24 cellular contexts compared by ENCODE assay signal in the genomic region with DNA sequence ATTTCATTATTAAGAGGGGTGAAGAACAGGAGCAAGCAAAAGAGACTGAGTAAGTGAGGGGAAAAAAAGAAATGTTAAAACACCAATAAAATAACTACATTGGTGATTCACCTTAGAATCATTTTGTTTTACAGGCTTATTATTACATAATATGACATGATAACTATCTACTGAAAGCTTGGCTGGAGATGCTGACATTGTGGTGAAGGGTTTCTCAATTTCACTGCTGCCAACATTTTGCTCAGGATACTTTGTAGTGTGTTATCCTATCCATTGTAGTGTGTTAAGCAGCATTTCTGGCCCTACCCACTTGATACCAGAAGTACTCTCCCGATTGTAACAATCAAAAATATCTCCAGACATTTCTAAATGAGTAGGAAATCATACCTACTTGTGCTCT.
DNase-seq lines count a peak whose midpoint lies in the region; ATAC-seq and TF ChIP-seq lines count a peak whose summit lies in the region.
"Had no signal": no experiment of that assay in that cellular context is flagged by ENCODE, and none has a peak within 500 bp of the region (broad histone marks: within the 10 kb centered on the region; RNA-seq: fewer than 3 reads in every experiment).

No MANE protein-coding gene starts in this region.

- no peaks in the 10 kb centered on the region for H3K36me3 Mint-ChIP-seq in activated CD4-positive, alpha-beta T cell treated with anti-CD3 and anti-CD28 coated beads, Interleukin-2, amount 10 ng/mL, durations not matched to agents 24 days and 14 days (ENCODE audit: low read depth)
- H3K36me3 Mint-ChIP-seq: stimulated activated memory B cell treated with anti-CD40 and anti-IgM and Interleukin-4, amounts not matched to agents 10 μg/mL and 1 μg/mL and 100 μg/mL, for 72 hours had no signal

- no peaks in the 10 kb centered on the region for H3K79me2 ChIP-seq in GM23248 (ENCODE audit: insufficient read depth)
- H3K79me2 ChIP-seq: hepatocyte had no signal

- H3K36me3 ChIP-seq in GM23248 (ENCODE audit: low read depth), result no peaks in the 10 kb centered on the region
- H3K36me3 ChIP-seq: BLaER1 treated with 17β-estradiol and CSF1 and Interleukin-3, amounts not matched to agents 10 nM and 100 nM; gastroesophageal sphincter; right lobe of liver; upper lobe of left lung had no signal

- DNase-seq in GM23248, result peak; percentile 31
- DNase-seq in OCI-M1 (lab: John Stamatoyannopoulos, UW), result peak; percentile 32
- DNase-seq in cardiac fibroblast (ENCODE audit: low read depth in 2 of 2), result peak; percentile 25 to 42
- peak; percentile 40 to 61 for DNase-seq in foreskin keratinocyte
- DNase-seq in NCI-H1105 treated with DMSO at 0.1 percent for 48 hours (lab: John Stamatoyannopoulos, UW), result no peak
- DNase-seq in NCI-H128 (lab: John Stamatoyannopoulos, UW; ENCODE audit: unreplicated experiment), result no peak
- DNase-seq in activated CD4-positive, alpha-beta T cell treated with anti-CD3 and anti-CD28 coated beads, Interleukin-2, amount 10 ng/mL, durations not matched to agents 24 days and 14 days, result no peak
- DNase-seq: ACHN; activated CD4-positive, alpha-beta T cell treated with anti-CD3 and anti-CD28 coated beads for 4 hours; activated gamma-delta T cell; activated T-cell treated with anti-CD3 and anti-CD28 coated beads, Interleukin-2, amount 50 U/mL, for 1 hour; H9; KG1; NCI-H187; posterior cingulate gyrus; right lobe of liver; stimulated activated CD4-positive, alpha-beta T cell treated with anti-CD3 and anti-CD28 coated beads, Interleukin-4, amount 100 ng/mL, for 4 hours; upper lobe of left lung had no signal

- H3K4me2 ChIP-seq in GM23248 (ENCODE audit: unreplicated experiment), result no peak overlapping the region
- H3K4me2 ChIP-seq: BLaER1 treated with 17β-estradiol and CSF1 and Interleukin-3, amounts not matched to agents 10 nM and 100 nM; hepatocyte had no signal

- no peaks in the 10 kb centered on the region for H3F3A ChIP-seq in GM23248 (ENCODE audit: insufficient read depth)

- no peaks in the 10 kb centered on the region for H3K9me3 Mint-ChIP-seq in activated CD4-positive, alpha-beta T cell treated with anti-CD3 and anti-CD28 coated beads, Interleukin-2, amount 10 ng/mL, durations not matched to agents 24 days and 14 days
- H3K9me3 Mint-ChIP-seq: H9; T-helper 1 cell treated with Interleukin-12 subunit alpha and Interleukin-12 subunit beta and Interleukin-4 antibody, amounts not matched to agents 30 μg/mL and 1 μg/mL, for 36 hours had no signal

- in situ Hi-C loops in GM23248 (cut with MboI), result no loop called here

- no peak overlapping the region for H2AFZ ChIP-seq in GM23248
- H2AFZ ChIP-seq: hepatocyte had no signal

- H3K27me3 Mint-ChIP-seq in activated CD4-positive, alpha-beta T cell treated with anti-CD3 and anti-CD28 coated beads, Interleukin-2, amount 10 ng/mL, durations not matched to agents 24 days and 14 days, result no peaks in the 10 kb centered on the region
- H3K27me3 Mint-ChIP-seq: stimulated activated memory B cell treated with anti-CD40 and anti-IgM and Interleukin-4, amounts not matched to agents 10 μg/mL and 1 μg/mL and 100 μg/mL, for 72 hours had no signal

- H3K4me1 ChIP-seq in GM23248 (ENCODE audit: insufficient read depth), result no peaks in the 10 kb centered on the region
- H3K4me1 ChIP-seq in foreskin keratinocyte, result no peaks in the 10 kb centered on the region
- H3K4me1 ChIP-seq: BLaER1 treated with 17β-estradiol and CSF1 and Interleukin-3, amounts not matched to agents 10 nM and 100 nM; gastroesophageal sphincter; right lobe of liver; upper lobe of left lung had no signal

- ATAC-seq in foreskin keratinocyte, result peak; percentile 62
- no peak for ATAC-seq in GM21526 (IDR thresholded peaks at IDR 0.05; ENCODE audit: low FRiP score, unreplicated experiment)
- ATAC-seq: gastroesophageal sphincter; right lobe of liver; stimulated activated memory B cell treated with anti-CD40 and anti-IgM and Interleukin-4, amounts not matched to agents 10 μg/mL and 1 μg/mL and 100 μg/mL, for 72 hours had no signal

- H3K4me3 Mint-ChIP-seq in activated CD4-positive, alpha-beta T cell treated with anti-CD3 and anti-CD28 coated beads, Interleukin-2, amount 10 ng/mL, durations not matched to agents 24 days and 14 days, result no peak overlapping the region
- H3K4me3 Mint-ChIP-seq: H9; stimulated activated memory B cell treated with anti-CD40 and anti-IgM and Interleukin-4, amounts not matched to agents 10 μg/mL and 1 μg/mL and 100 μg/mL, for 72 hours; T-helper 1 cell treated with Interleukin-12 subunit alpha and Interleukin-12 subunit beta and Interleukin-4 antibody, amounts not matched to agents 30 μg/mL and 1 μg/mL, for 36 hours had no signal

- WGBS in GM23248 (ENCODE audit: low coverage in 1 of 2, low lambda C conversion rate in 2 of 2, missing lambda C conversion rate in 2 of 2), 2 experiments, result 22 to 38% methylated on average over 1 of the region's 1 CpG

- no peak overlapping the region for H3K27ac Mint-ChIP-seq in activated CD4-positive, alpha-beta T cell treated with anti-CD3 and anti-CD28 coated beads, Interleukin-2, amount 10 ng/mL, durations not matched to agents 24 days and 14 days
- H3K27ac Mint-ChIP-seq: H9; stimulated activated memory B cell treated with anti-CD40 and anti-IgM and Interleukin-4, amounts not matched to agents 10 μg/mL and 1 μg/mL and 100 μg/mL, for 72 hours; T-helper 1 cell treated with Interleukin-12 subunit alpha and Interleukin-12 subunit beta and Interleukin-4 antibody, amounts not matched to agents 30 μg/mL and 1 μg/mL, for 36 hours had no signal

- H4K20me1 ChIP-seq in GM23248 (ENCODE audit: insufficient read depth), result no peaks in the 10 kb centered on the region
- H4K20me1 ChIP-seq: BLaER1 treated with 17β-estradiol and CSF1 and Interleukin-3, amounts not matched to agents 10 nM and 100 nM had no signal

- no peak overlapping the region for H3K4me3 ChIP-seq in GM23248
- no peak overlapping the region for H3K4me3 ChIP-seq in cardiac fibroblast (replicated peaks in 1 of 2; ENCODE audit: low read depth in 2 of 2, low read length in 2 of 2)
- H3K4me3 ChIP-seq: BLaER1 treated with 17β-estradiol and CSF1 and Interleukin-3, amounts not matched to agents 10 nM and 100 nM; gastroesophageal sphincter; hepatocyte; right lobe of liver; upper lobe of left lung had no signal

- no peaks in the 10 kb centered on the region for H3K9me3 ChIP-seq in GM23248 (ENCODE audit: low read depth)
- H3K9me3 ChIP-seq: BLaER1 treated with 17β-estradiol and CSF1 and Interleukin-3, amounts not matched to agents 10 nM and 100 nM; gastroesophageal sphincter; right lobe of liver; upper lobe of left lung had no signal

- intact Hi-C loops in activated CD4-positive, alpha-beta T cell treated with anti-CD3 and anti-CD28 coated beads, Interleukin-2, amount 10 ng/mL, durations not matched to agents 24 days and 14 days (cut with micrococcal nuclease), result no loop called here

- no peak for TF ChIP-seq CTCF in cardiac fibroblast (IDR thresholded peaks at IDR 0.05; ENCODE audit: low read depth, low read length)
- no peak for TF ChIP-seq CTCF in foreskin keratinocyte (conservative IDR thresholded peaks at IDR 0.05)

- no peaks in the 10 kb centered on the region for H3K4me1 Mint-ChIP-seq in activated CD4-positive, alpha-beta T cell treated with anti-CD3 and anti-CD28 coated beads, Interleukin-2, amount 10 ng/mL, durations not matched to agents 24 days and 14 days
- H3K4me1 Mint-ChIP-seq: stimulated activated memory B cell treated with anti-CD40 and anti-IgM and Interleukin-4, amounts not matched to agents 10 μg/mL and 1 μg/mL and 100 μg/mL, for 72 hours had no signal

- H3K27me3 ChIP-seq in GM23248 (replicated peaks; ENCODE audit: insufficient read depth), result no peaks in the 10 kb centered on the region
- no peaks in the 10 kb centered on the region for H3K27me3 ChIP-seq in foreskin keratinocyte
- H3K27me3 ChIP-seq: BLaER1 treated with 17β-estradiol and CSF1 and Interleukin-3, amounts not matched to agents 10 nM and 100 nM; gastroesophageal sphincter; hepatocyte; right lobe of liver; upper lobe of left lung had no signal

- no peak overlapping the region for H3K9ac ChIP-seq in GM23248
- H3K9ac ChIP-seq: BLaER1 treated with 17β-estradiol and CSF1 and Interleukin-3, amounts not matched to agents 10 nM and 100 nM had no signal

- H3K9me2 ChIP-seq in GM23248 (ENCODE audit: insufficient read depth), result no peaks in the 10 kb centered on the region

- H3K27ac ChIP-seq in GM23248, result no peak overlapping the region
- H3K27ac ChIP-seq in foreskin keratinocyte, result no peak overlapping the region
- H3K27ac ChIP-seq: BLaER1 treated with 17β-estradiol and CSF1 and Interleukin-3, amounts not matched to agents 10 nM and 100 nM; gastroesophageal sphincter; hepatocyte; right lobe of liver; upper lobe of left lung had no signal

Comparison
In these comparisons a context has a peak if more than half of its experiments do, and no peak if none do; other contexts are left out.
1. DNase-seq: peak in GM23248 (single experiment), OCI-M1 (single experiment), cardiac fibroblast (2 of 2) and foreskin keratinocyte (2 of 2); none in NCI-H1105 treated with DMSO at 0.1 percent for 48 hours (single experiment), NCI-H128 (single experiment) and activated CD4-positive, alpha-beta T cell treated with anti-CD3 and anti-CD28 coated beads, Interleukin-2, amount 10 ng/mL, durations not matched to agents 24 days and 14 days (single experiment).